11 cellular contexts compared by ENCODE assay signal in the genomic region with DNA sequence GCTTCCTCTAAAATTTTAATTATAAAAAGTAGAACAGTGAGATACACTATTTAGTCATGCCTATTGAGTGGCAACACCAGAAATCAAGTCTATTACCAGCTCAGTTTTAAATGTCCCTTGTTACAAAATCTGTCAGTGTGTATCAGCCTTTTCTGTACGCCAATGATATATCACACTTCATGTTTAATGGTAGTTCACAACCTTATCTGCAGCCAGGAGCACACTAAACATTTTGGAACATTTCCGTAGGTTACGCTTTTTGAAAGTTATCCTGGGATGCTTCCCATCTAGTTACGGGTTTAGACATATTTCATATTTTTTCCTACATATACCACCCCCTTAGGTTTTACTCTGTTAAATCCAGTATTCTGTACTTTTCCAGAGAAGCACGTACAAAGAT. TPM values are rescaled to one million over a fixed set of nuclear protein-coding genes. Genes with fewer than 3 reads are reported as not detected.
A peak's percentile ranks its signal among the peaks of the same experiment; 100 is the strongest.
DNase-seq lines count a peak whose midpoint lies in the region; ATAC-seq and TF ChIP-seq lines count a peak whose summit lies in the region.
"Had no signal": no experiment of that assay in that cellular context is flagged by ENCODE, and none has a peak within 500 bp of the region (broad histone marks: within the 10 kb centered on the region; RNA-seq: fewer than 3 reads in every experiment).

No MANE protein-coding gene starts in this region.

- H3K27ac ChIP-seq in HUES64 (ENCODE audit: low read depth, low read length) = no peak overlapping the region

- CTCF ChIA-PET in Calu3 (lab: Charles Lee) = interaction anchor here (0.7 to 1.7 kb wide), 6 partner anchors 10 to 585 kb away, joined by 3 to 18 read pairs (median 6); a partner anchor contains a TSS

- H3K9me3 Mint-ChIP-seq in Calu3 (ENCODE audit: low read depth, unreplicated experiment) = no peaks in the 10 kb centered on the region
- no peaks in the 10 kb centered on the region for H3K9me3 Mint-ChIP-seq in natural killer cell treated with Interleukin-12 subunit alpha and Interleukin-12 subunit beta and Interleukin-15 and Interleukin-18, amount 100 ng/mL, for 72 hours

- H3K4me3 Mint-ChIP-seq in Calu3 (ENCODE audit: low read depth, unreplicated experiment) = peak overlapping the region; percentile 96
- H3K4me3 Mint-ChIP-seq in natural killer cell treated with Interleukin-12 subunit alpha and Interleukin-12 subunit beta and Interleukin-15 and Interleukin-18, amount 100 ng/mL, for 72 hours = peak overlapping the region; percentile 100

- H3K36me3 ChIP-seq in HUES64 (ENCODE audit: insufficient read depth, low read length) = peaks cover 94% of the 10 kb centered on the region
- H3K36me3 ChIP-seq in adipocyte (ENCODE audit: control insufficient read depth, insufficient read depth, low read length, severe bottlenecking) = peaks cover 75% of the 10 kb centered on the region

- intact Hi-C loops in Calu3 (cut with micrococcal nuclease; ENCODE audit: unreplicated experiment) = loop anchor here (5.0 kb wide), 3 partner anchors 38 to 303 kb away; no protein-coding TSS in a partner anchor

- H3K9ac ChIP-seq in HUES64 (ENCODE audit: low read depth, low read length) = no peak overlapping the region
- peak overlapping the region; percentile 100 for H3K9ac ChIP-seq in adipocyte (ENCODE audit: low read length)

- no peak for ATAC-seq in natural killer cell treated with Interleukin-12 subunit alpha and Interleukin-12 subunit beta and Interleukin-15 and Interleukin-18, amount 100 ng/mL, for 72 hours
- ATAC-seq in HG02623 (IDR thresholded peaks at IDR 0.05; ENCODE audit: unreplicated experiment) = no peak
- ATAC-seq in GM21390 (IDR thresholded peaks at IDR 0.05; ENCODE audit: unreplicated experiment) = no peak

- H3K9me3 ChIP-seq in HUES64 (ENCODE audit: insufficient read depth, low read depth, low read length) (no peaks in the 10 kb centered on the region), adipocyte (ENCODE audit: control insufficient read depth, low read length) (no peaks in the 10 kb centered on the region)

- H3K27ac Mint-ChIP-seq in Calu3 (ENCODE audit: unreplicated experiment) = peak overlapping the region; percentile 81
- H3K27ac Mint-ChIP-seq in natural killer cell treated with Interleukin-12 subunit alpha and Interleukin-12 subunit beta and Interleukin-15 and Interleukin-18, amount 100 ng/mL, for 72 hours = peak overlapping the region; percentile 100

- peaks cover 100% of the 10 kb centered on the region for H3K36me3 Mint-ChIP-seq in Calu3 (ENCODE audit: insufficient read depth, unreplicated experiment)
- peaks cover 88% of the 10 kb centered on the region for H3K36me3 Mint-ChIP-seq in natural killer cell treated with Interleukin-12 subunit alpha and Interleukin-12 subunit beta and Interleukin-15 and Interleukin-18, amount 100 ng/mL, for 72 hours

- H3K4me1 Mint-ChIP-seq in Calu3 (ENCODE audit: low read depth, unreplicated experiment) = peaks cover 72% of the 10 kb centered on the region
- H3K4me1 Mint-ChIP-seq in natural killer cell treated with Interleukin-12 subunit alpha and Interleukin-12 subunit beta and Interleukin-15 and Interleukin-18, amount 100 ng/mL, for 72 hours (ENCODE audit: low read depth in 2 of 2) = peaks cover 75 to 77% of the 10 kb centered on the region in 2 donors

- H3K4me3 ChIP-seq in HUES64 (ENCODE audit: low read length) = peak overlapping the region; percentile 94; the same call in 1 of the 2 replicates
- peak overlapping the region; percentile 24 for H3K4me3 ChIP-seq in adipocyte (ENCODE audit: low read length)

- no TSS peak for BruUV-seq in Calu3 (replicated peaks; lab: Mats Ljungman, UMichigan)

- no peak for TF ChIP-seq CTCF in Calu3 (IDR thresholded peaks at IDR 0.05; ENCODE audit: unreplicated experiment)

- H3K27me3 ChIP-seq in HUES64 (ENCODE audit: insufficient read depth, low read length) = no peaks in the 10 kb centered on the region
- no peaks in the 10 kb centered on the region for H3K27me3 ChIP-seq in adipocyte (replicated peaks; ENCODE audit: control insufficient read depth, insufficient read depth, low read length)

- no peak for DNase-seq in Calu3
- DNase-seq in adipocyte (ENCODE audit: low read depth) = no peak
- no peak for DNase-seq in natural killer cell treated with Interleukin-12 subunit alpha and Interleukin-12 subunit beta and Interleukin-15 and Interleukin-18, amount 100 ng/mL, for 72 hours (ENCODE audit: low spot score)
- DNase-seq in NCI-H510A treated with DMSO at 0.1 percent for 48 hours (lab: John Stamatoyannopoulos, UW) = no peak
- DNase-seq in DMS79 (lab: John Stamatoyannopoulos, UW) = no peak
- DNase-seq: cortex of kidney, NCI-H748 treated with DMSO at 0.1 percent for 48 hours, substantia nigra had no signal

- no peaks in the 10 kb centered on the region for H3K27me3 Mint-ChIP-seq in Calu3 (ENCODE audit: unreplicated experiment)
- H3K27me3 Mint-ChIP-seq in natural killer cell treated with Interleukin-12 subunit alpha and Interleukin-12 subunit beta and Interleukin-15 and Interleukin-18, amount 100 ng/mL, for 72 hours = no peaks in the 10 kb centered on the region

- 90% methylated on average over 5 of the region's 5 CpGs for WGBS in HUES64

- H3K4me1 ChIP-seq in HUES64 (ENCODE audit: insufficient read depth, low read length) = peaks cover 29% of the 10 kb centered on the region
- peaks cover 48% of the 10 kb centered on the region for H3K4me1 ChIP-seq in adipocyte (ENCODE audit: control insufficient read depth, insufficient read depth, low read length)

RNA-seq across cellular contexts. Expression of a gene that starts 5.4 kb away (rescaled TPM):
- total RNA-seq in Calu3 (2022) = 880 and 924 TPM in 2 replicates
- polyA plus RNA-seq in HUES64 (2013, experiment 1 of 2) = 947 TPM
- 1,093 TPM for polyA plus RNA-seq in HUES64 (2013, experiment 2 of 2)
- total RNA-seq in natural killer cell treated with Interleukin-12 subunit alpha and Interleukin-12 subunit beta and Interleukin-15 and Interleukin-18, amount 100 ng/mL, for 72 hours = 1,000 to 10,000 TPM in 1 of 2 donors, 100 to 1,000 TPM in 1; 824 to 1,096 TPM

RNA-seq across cellular contexts. Expression of a gene that starts 6.4 kb away (rescaled TPM):
- total RNA-seq in Calu3 (2022) = 390 and 417 TPM in 2 replicates
- polyA plus RNA-seq in HUES64 (2013, experiment 1 of 2) = 231 TPM
- polyA plus RNA-seq in HUES64 (2013, experiment 2 of 2) = 241 TPM
- 100 to 1,000 TPM; 184 to 218 TPM for total RNA-seq in natural killer cell treated with Interleukin-12 subunit alpha and Interleukin-12 subunit beta and Interleukin-15 and Interleukin-18, amount 100 ng/mL, for 72 hours

RNA-seq across cellular contexts. Expression of a gene that starts 43.2 kb away (rescaled TPM):
- 74.3 and 108 TPM in 2 replicates for total RNA-seq in Calu3 (2022)
- 59.2 TPM for polyA plus RNA-seq in HUES64 (2013, experiment 1 of 2)
- polyA plus RNA-seq in HUES64 (2013, experiment 2 of 2) = 66.1 TPM
- 10 to 100 TPM; 21.3 to 29.1 TPM for total RNA-seq in natural killer cell treated with Interleukin-12 subunit alpha and Interleukin-12 subunit beta and Interleukin-15 and Interleukin-18, amount 100 ng/mL, for 72 hours
